ENCODE assay signal across 8 cellular contexts in genomic region chr2:85355521-85355920, GRCh38. TPM values are rescaled to one million over a fixed set of nuclear protein-coding genes. Genes with fewer than 3 reads are reported as not detected.
DNase-seq lines count a peak whose midpoint lies in the region; ATAC-seq, FAIRE-seq and TF ChIP-seq lines count a peak whose summit lies in the region.

No MANE protein-coding gene starts in this region.

- 73 to 75% methylated on average over 3 of the region's 3 CpGs for WGBS in esophagus, 2 donors
- 60 to 66% (median 64%) methylated on average over 3 of the region's 3 CpGs for WGBS in psoas muscle, 3 donors

- H3K27me3 ChIP-seq in esophagus (ENCODE audit: control insufficient read depth in 1 of 2, insufficient read depth in 2 of 2, low read length in 2 of 2), result no peaks in the 10 kb centered on the region
- H3K27me3 ChIP-seq in psoas muscle (ENCODE audit: insufficient read depth in 3 of 3, low read length in 2 of 3), result no peaks in the 10 kb centered on the region

- H3K4me3 ChIP-seq in esophagus (ENCODE audit: low read depth in 1 of 2, low read length in 2 of 2) (peak overlapping the region; percentile 79 to 89), psoas muscle (peak overlapping the region; percentile 83)

- CTCF ChIA-PET in RWPE1 (lab: Yijun Ruan, JAX), result no interaction called here

- TF ChIP-seq CTCF in RWPE1 (conservative IDR thresholded peaks at IDR 0.05; ENCODE audit: low read depth) (no peak), psoas muscle (IDR thresholded peaks at IDR 0.05) (no peak)

- POLR2A ChIA-PET in RWPE1 (lab: Yijun Ruan, JAX; ENCODE audit: low non-redundant PET), result interaction anchor here (1.2 kb wide), 1 partner anchor 10 kb away, joined by 4 read pairs; no protein-coding TSS in a partner anchor

- no peak for FAIRE-seq in frontal cortex (lab: Jason Lieb, UNC)

- H3K4me1 ChIP-seq in esophagus (ENCODE audit: control insufficient read depth in 2 of 2, insufficient read depth in 2 of 2, low read length in 1 of 2), result peaks cover 0 to 9% of the 10 kb centered on the region in 2 donors
- H3K4me1 ChIP-seq in psoas muscle, result peaks cover 42% of the 10 kb centered on the region

- H3K36me3 ChIP-seq in esophagus (ENCODE audit: control insufficient read depth in 2 of 2, insufficient read depth in 2 of 2, low read length in 1 of 2) (peaks cover 3 to 15% of the 10 kb centered on the region in 2 donors), psoas muscle (ENCODE audit: insufficient read depth in 1 of 2, low read depth in 1 of 2) (peaks cover 2 to 54% of the 10 kb centered on the region in 2 donors)

- peak overlapping the region; percentile 97 for H3K27ac ChIP-seq in RWPE1
- no peak overlapping the region for H3K27ac ChIP-seq in esophagus (ENCODE audit: low read depth in 2 of 2, low read length in 1 of 2)
- H3K27ac ChIP-seq in psoas muscle, result peak overlapping the region; percentile 90

- H3K9me3 ChIP-seq in esophagus (ENCODE audit: control insufficient read depth in 2 of 2, insufficient read depth in 1 of 2, low read depth in 1 of 2, low read length in 1 of 2) (no peaks in the 10 kb centered on the region), psoas muscle (no peaks in the 10 kb centered on the region)

- peak; percentile 19 for DNase-seq in EH (ENCODE audit: low read depth)
- DNase-seq in RWPE1 (ENCODE audit: low spot score), result no peak
- peak in 1 of 2 donors; percentile 66 for DNase-seq in psoas muscle
- no peak for DNase-seq in activated effector memory CD4-positive, alpha-beta T cell treated with anti-CD3 and anti-CD28 coated beads, Interleukin-2, amount 50 U/mL, for 16 hours
- no peak for DNase-seq in middle frontal gyrus (ENCODE audit: extremely low spot score, low spot score)
- DNase-seq in effector CD8-positive, alpha-beta T cell (lab: John Stamatoyannopoulos, UW), result no peak
- DNase-seq in frontal cortex (ENCODE audit: low spot score in 2 of 2), result no peak

- intact Hi-C loops in psoas muscle (cut with DNase I), result no loop called here

- no peak for ATAC-seq in psoas muscle

RNA-seq across cellular contexts. Expression of gene ELMOD3, which starts 1.0 kb away (rescaled TPM):
- polyA plus RNA-seq in esophagus, result 10 to 100 TPM in 1 of 2 donors, 1 to 10 TPM in 1; 8.7 to 16.1 TPM
- total RNA-seq in psoas muscle, result 10 to 100 TPM; 16.0 to 19.2 (median 17.6) TPM
- polyA plus RNA-seq in psoas muscle, result 10 to 100 TPM; 17.2 to 33.2 (median 20.4) TPM
- 17.1 TPM for total RNA-seq in frontal cortex

RNA-seq across cellular contexts. Expression of gene RETSAT, which starts 1.2 kb away (rescaled TPM):
- polyA plus RNA-seq in esophagus, result 10 to 100 TPM; 35.3 to 46.2 TPM
- total RNA-seq in psoas muscle, result 100 to 1,000 TPM in 1 of 4 donors, 10 to 100 TPM in 3; 28.3 to 115 (median 63.3) TPM
- 10 to 100 TPM; 36.9 to 74.3 (median 45.6) TPM for polyA plus RNA-seq in psoas muscle
- 11.8 TPM for total RNA-seq in frontal cortex

RNA-seq across cellular contexts. Expression of gene TGOLN2, which starts 27.7 kb away (rescaled TPM):
- polyA plus RNA-seq in esophagus, result 10 to 100 TPM; 13.1 to 15.1 TPM
- total RNA-seq in psoas muscle, result 10 to 100 TPM; 35.0 to 43.0 (median 36.9) TPM
- polyA plus RNA-seq in psoas muscle, result 10 to 100 TPM; 14.3 to 51.7 (median 21.9) TPM
- total RNA-seq in frontal cortex, result 30.6 TPM

RNA-seq across cellular contexts. Expression of gene CAPG, which starts 54.6 kb away (rescaled TPM):
- polyA plus RNA-seq in esophagus (100 to 1,000 TPM; 273 to 297 TPM), psoas muscle (10 to 100 TPM in 1 of 3 donors, 1 to 10 TPM in 2; 2.8 to 10.2 (median 6.6) TPM)
- total RNA-seq in psoas muscle (10 to 100 TPM in 1 of 4 donors, 1 to 10 TPM in 3; 4.2 to 11.1 (median 8.6) TPM), frontal cortex (9.0 TPM)

Comparison
In these comparisons a context has a peak if more than half of its experiments do, and no peak if none do; other contexts are left out.
1. H3K27ac ChIP-seq: peak in RWPE1 (single experiment) and psoas muscle (single experiment); none in esophagus (0 of 2).